ENCODE assay signal across 1 cellular context in genomic region chr20:62861732-62862336, GRCh38.
TF ChIP-seq lines count a peak whose summit lies in the region.

TSS of gene TCFL5 (minus strand) at chr20:62861822. CDS start at chr20:62861670, 152 bp downstream.

TF ChIP-seq in HepG2, 621 proteins besides CTCF, POLR2A, EP300 and RAD21 (continued from another document and continues in another):
- peak; percentile 76; the same call in 1 of the 2 replicates for TF ChIP-seq E2F1 (CRISPR knock-in tag; IDR thresholded peaks at IDR 0.05)
- peak; percentile 97 for TF ChIP-seq ZNF614 (CRISPR knock-in tag; IDR thresholded peaks at IDR 0.05; ENCODE audit: borderline replicate concordance)
- TF ChIP-seq ZNF75D (CRISPR knock-in tag; IDR thresholded peaks at IDR 0.05; ENCODE audit: borderline replicate concordance), result no peak
- TF ChIP-seq DZIP1 (CRISPR knock-in tag; IDR thresholded peaks at IDR 0.05), result 0 out of 2 replicates have a peak, but pooled peaks have one; percentile 73
- TF ChIP-seq ZNF18 (CRISPR knock-in tag; IDR thresholded peaks at IDR 0.05; ENCODE audit: insufficient replicate concordance), result peak; percentile 67
- no peak for TF ChIP-seq HNF1A (IDR thresholded peaks at IDR 0.05; ENCODE audit: low read depth)
- TF ChIP-seq HNF1A (CRISPR knock-in tag; IDR thresholded peaks at IDR 0.05; ENCODE audit: borderline replicate concordance), result peak; percentile 78
- TF ChIP-seq FOXK1 (CRISPR knock-in tag; IDR thresholded peaks at IDR 0.05; ENCODE audit: borderline replicate concordance, low read depth), result peak; percentile 71
- peak; percentile 92 for TF ChIP-seq HES4 (CRISPR knock-in tag; IDR thresholded peaks at IDR 0.05; ENCODE audit: borderline replicate concordance)
- no peak for TF ChIP-seq ZNF20 (CRISPR knock-in tag; IDR thresholded peaks at IDR 0.05)
- TF ChIP-seq ZBTB43 (CRISPR knock-in tag; conservative IDR thresholded peaks at IDR 0.05), result peak; percentile 86
- 0 out of 2 replicates have a peak, but pooled peaks have one; percentile 69 for TF ChIP-seq ZNF414 (CRISPR knock-in tag; IDR thresholded peaks at IDR 0.05)
- no peak for TF ChIP-seq GTF3A (CRISPR knock-in tag; conservative IDR thresholded peaks at IDR 0.05)
- TF ChIP-seq RARA (CRISPR knock-in tag; IDR thresholded peaks at IDR 0.05), result peak; percentile 71
- TF ChIP-seq ZNF572 (CRISPR knock-in tag; IDR thresholded peaks at IDR 0.05), result no peak
- TF ChIP-seq ZNF143 (CRISPR knock-in tag; IDR thresholded peaks at IDR 0.05), result peak; percentile 65; the same call in 1 of the 2 replicates
- peak; percentile 81; the same call in 1 of the 2 replicates for TF ChIP-seq NFE2L1 (CRISPR knock-in tag; IDR thresholded peaks at IDR 0.05; ENCODE audit: borderline replicate concordance)
- TF ChIP-seq KLF11 (CRISPR knock-in tag; IDR thresholded peaks at IDR 0.05), result peak; percentile 90
- peak; percentile 77; the same call in 1 of the 2 replicates for TF ChIP-seq RBAK (CRISPR knock-in tag; IDR thresholded peaks at IDR 0.05)
- peak; percentile 97 for TF ChIP-seq ZNF766 (CRISPR knock-in tag; IDR thresholded peaks at IDR 0.05; ENCODE audit: borderline replicate concordance)
- TF ChIP-seq THAP11 (CRISPR knock-in tag; IDR thresholded peaks at IDR 0.05), result peak; percentile 79
- TF ChIP-seq DPF2 (CRISPR knock-in tag; IDR thresholded peaks at IDR 0.05; ENCODE audit: borderline replicate concordance, low read depth), result peak; percentile 63; the same call in 1 of the 2 replicates
- TF ChIP-seq GATA4 (IDR thresholded peaks at IDR 0.05; ENCODE audit: borderline replicate concordance, low read depth), result no peak
- TF ChIP-seq HNRNPH1 (optimal IDR thresholded peaks at IDR 0.05; ENCODE audit: low read depth, low read length), result no peak
- TF ChIP-seq ZBTB46 (CRISPR knock-in tag; IDR thresholded peaks at IDR 0.05; ENCODE audit: borderline replicate concordance), result no peak
- no peak for TF ChIP-seq IKZF1 (IDR thresholded peaks at IDR 0.05)
- TF ChIP-seq RXRA (CRISPR knock-in tag; IDR thresholded peaks at IDR 0.05), result peak; percentile 89
- TF ChIP-seq POLR2AphosphoS2 (IDR thresholded peaks at IDR 0.05; ENCODE audit: low read depth, low read length), result no peak
- TF ChIP-seq ZNF597 (CRISPR knock-in tag; IDR thresholded peaks at IDR 0.05), result 0 out of 2 replicates have a peak, but pooled peaks have one; percentile 68
- TF ChIP-seq ZMYM2 (CRISPR knock-in tag; IDR thresholded peaks at IDR 0.05), result peak; percentile 94; the same call in 1 of the 2 replicates
- no peak for TF ChIP-seq ZNF30 (CRISPR knock-in tag; IDR thresholded peaks at IDR 0.05)
- peak; percentile 83; the same call in 1 of the 2 replicates for TF ChIP-seq NAIF1 (CRISPR knock-in tag; IDR thresholded peaks at IDR 0.05; ENCODE audit: borderline replicate concordance)
- no peak for TF ChIP-seq CENPX (CRISPR knock-in tag; IDR thresholded peaks at IDR 0.05)
- TF ChIP-seq TAF15 (IDR thresholded peaks at IDR 0.05; ENCODE audit: low read depth, low read length, poor library complexity, severe bottlenecking), result no peak
- TF ChIP-seq PBX2 (CRISPR knock-in tag; IDR thresholded peaks at IDR 0.05), result no peak; the same call in 1 of the 2 replicates
- peak; percentile 81; the same call in 1 of the 2 replicates for TF ChIP-seq PRDM10 (CRISPR knock-in tag; IDR thresholded peaks at IDR 0.05; ENCODE audit: low read depth)
- TF ChIP-seq HOXD1 (CRISPR knock-in tag; IDR thresholded peaks at IDR 0.05), result peak; percentile 92
- peak; percentile 89 for TF ChIP-seq ZFP41 (CRISPR knock-in tag; IDR thresholded peaks at IDR 0.05; ENCODE audit: borderline replicate concordance)
- no peak for TF ChIP-seq NBN (conservative IDR thresholded peaks at IDR 0.05)
- TF ChIP-seq STAG1 (CRISPR knock-in tag; IDR thresholded peaks at IDR 0.05), result no peak
- TF ChIP-seq KDM6A (CRISPR knock-in tag; IDR thresholded peaks at IDR 0.05; ENCODE audit: low read depth), result no peak; the same call in 1 of the 2 replicates
- TF ChIP-seq ZNF34 (CRISPR knock-in tag; IDR thresholded peaks at IDR 0.05; ENCODE audit: borderline replicate concordance), result no peak
